12 cellular contexts compared by ENCODE assay signal in genomic region chr6:167103041-167103816, GRCh38. TPM values are rescaled to one million over a fixed set of nuclear protein-coding genes. Genes with fewer than 3 reads are reported as not detected.
DNase-seq lines count a peak whose midpoint lies in the region; ATAC-seq and TF ChIP-seq lines count a peak whose summit lies in the region.
"Had no signal": no experiment of that assay in that cellular context is flagged by ENCODE, and none has a peak within 500 bp of the region (broad histone marks: within the 10 kb centered on the region; RNA-seq: fewer than 3 reads in every experiment).

No MANE protein-coding gene starts in this region.

- H3K27me3 ChIP-seq in endodermal cell (ENCODE audit: control insufficient read depth, insufficient read depth, low read length, poor library complexity, severe bottlenecking) (no peaks in the 10 kb centered on the region), psoas muscle (ENCODE audit: insufficient read depth in 3 of 3, low read length in 2 of 3) (no peaks in the 10 kb centered on the region), SJCRH30 (no peaks in the 10 kb centered on the region)

- H3K9me3 ChIP-seq in endodermal cell (ENCODE audit: control insufficient read depth, low read length) = peaks cover 4% of the 10 kb centered on the region
- H3K9me3 ChIP-seq in psoas muscle = no peaks in the 10 kb centered on the region
- H3K9me3 ChIP-seq in SJCRH30 (replicated peaks) = no peaks in the 10 kb centered on the region; the same call in 1 of the 2 replicates

- H3K4me3 ChIP-seq in endodermal cell (ENCODE audit: low read length) (no peak overlapping the region), psoas muscle (no peak overlapping the region), SJCRH30 (no peak overlapping the region)
- H3K4me3 ChIP-seq: lung, SK-N-MC had no signal

- H3K9ac ChIP-seq in endodermal cell (ENCODE audit: extremely low read depth, low read length, poor library complexity, severe bottlenecking) = no peak overlapping the region

- no peak overlapping the region for H3K4me3 Mint-ChIP-seq in endodermal cell

- H3K27ac Mint-ChIP-seq in endodermal cell = no peak overlapping the region

- DNase-seq in endodermal cell (peak; percentile 11), COLO829 (ENCODE audit: low spot score) (no peak), psoas muscle (no peak), GDM1 (lab: John Stamatoyannopoulos, UW) (no peak), SJCRH30 (no peak)
- DNase-seq: KBM-7 had no signal

- TF ChIP-seq CTCF in endodermal cell (conservative IDR thresholded peaks at IDR 0.05) = no peak
- TF ChIP-seq CTCF in psoas muscle (IDR thresholded peaks at IDR 0.05) = no peak

- WGBS in endodermal cell (ENCODE audit: insufficient coverage in 1 of 2, insufficient read length in 1 of 2), 2 experiments = 92 to 94% methylated on average over 7 to 9 of the region's 9 CpGs
- 90 to 95% (median 93%) methylated on average over 9 of the region's 9 CpGs for WGBS in psoas muscle, 3 donors

- ATAC-seq in GM18519 (IDR thresholded peaks at IDR 0.05; ENCODE audit: low FRiP score, unreplicated experiment) (peak; percentile 81), GM21515 (IDR thresholded peaks at IDR 0.05; ENCODE audit: unreplicated experiment) (peak; percentile 96), HG03280 (IDR thresholded peaks at IDR 0.05; ENCODE audit: unreplicated experiment) (peak; percentile 98), psoas muscle (no peak)

- H3K27ac ChIP-seq in endodermal cell (ENCODE audit: low read depth, low read length) (no peak overlapping the region), psoas muscle (no peak overlapping the region), SJCRH30 (no peak overlapping the region)
- H3K27ac ChIP-seq: SK-N-MC had no signal

- H3K4me1 ChIP-seq in endodermal cell (ENCODE audit: control insufficient read depth, insufficient read depth, low read length) (peaks cover 10% of the 10 kb centered on the region), psoas muscle (no peaks in the 10 kb centered on the region), SJCRH30 (0 out of 2 replicates have a peak, but pooled peaks cover 4% of the 10 kb centered on the region)

- no peaks in the 10 kb centered on the region for H3K27me3 Mint-ChIP-seq in endodermal cell (ENCODE audit: insufficient read depth)

- H3K36me3 ChIP-seq in endodermal cell (ENCODE audit: control insufficient read depth, insufficient read depth, low read length) (no peaks in the 10 kb centered on the region), psoas muscle (ENCODE audit: insufficient read depth in 1 of 2, low read depth in 1 of 2) (no peaks in the 10 kb centered on the region), SJCRH30 (no peaks in the 10 kb centered on the region)

- no peaks in the 10 kb centered on the region for H3K9me3 Mint-ChIP-seq in endodermal cell

- intact Hi-C loops in psoas muscle (cut with DNase I) = no loop called here

- peaks cover 20% of the 10 kb centered on the region for H3K4me1 Mint-ChIP-seq in endodermal cell

- H3K36me3 Mint-ChIP-seq in endodermal cell (ENCODE audit: low read depth) = no peaks in the 10 kb centered on the region

RNA-seq across cellular contexts. Expression of gene CCR6, which starts 19.7 kb away (rescaled TPM):
- total RNA-seq in endodermal cell (not detected), psoas muscle (not detected)
- polyA plus RNA-seq in endodermal cell (2013, experiment 1 of 2) = not detected
- polyA plus RNA-seq in endodermal cell (2013, experiment 2 of 2) = not detected
- polyA plus RNA-seq in psoas muscle = under 1 TPM in 2 of 3 donors, not detected in 1; 0.01 to 0.05 TPM
- total RNA-seq in SJCRH30 (2014; rRNA removed; shearing (Covaris generic)) = not detected in 2 replicates
- total RNA-seq: urinary bladder had no signal

RNA-seq across cellular contexts. Expression of gene GPR31, which starts 54.6 kb away (rescaled TPM):
- not detected for total RNA-seq in endodermal cell
- not detected for polyA plus RNA-seq in endodermal cell (2013, experiment 1 of 2)
- not detected for polyA plus RNA-seq in endodermal cell (2013, experiment 2 of 2)
- not detected for total RNA-seq in psoas muscle
- polyA plus RNA-seq in psoas muscle = not detected
- total RNA-seq in SJCRH30 (2014; rRNA removed; shearing (Covaris generic)) = not detected in 2 replicates
- total RNA-seq: urinary bladder had no signal
- polyA plus RNA-seq: urinary bladder had no signal

Comparison
In these comparisons a context has a peak if more than half of its experiments do, and no peak if none do; other contexts are left out.
1. ATAC-seq: peak in GM18519 (single experiment), GM21515 (single experiment) and HG03280 (single experiment); none in psoas muscle (0 of 4).